30 cellular contexts compared by ENCODE assay signal in the genomic region with DNA sequence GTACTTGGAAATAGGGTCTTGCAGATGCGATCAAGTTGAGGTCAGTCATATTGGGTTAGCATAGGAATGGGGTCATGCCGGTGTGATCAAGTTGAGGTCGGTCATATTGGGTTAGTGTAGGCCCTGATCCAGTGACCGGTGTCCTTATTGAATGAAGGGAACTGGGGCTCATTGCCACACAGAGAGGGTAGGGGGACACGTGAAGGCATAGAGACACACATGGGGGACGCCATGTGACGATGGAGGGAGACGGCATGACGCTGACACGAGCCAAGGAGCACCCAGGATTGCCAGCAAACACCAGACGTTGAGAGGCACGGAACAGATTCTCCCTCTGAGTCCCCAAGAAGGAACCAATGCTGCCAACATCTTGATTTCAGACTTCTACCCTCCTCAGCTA.
"Had no signal": no experiment of that assay in that cellular context is flagged by ENCODE, and none has a peak within 500 bp of the region (broad histone marks: within the 10 kb centered on the region; RNA-seq: fewer than 3 reads in every experiment).

No MANE protein-coding gene starts in this region.

- H3K9me3 Mint-ChIP-seq: neural crest cell had no signal

- FAIRE-seq: islet of Langerhans had no signal

- DNase-seq: hypothalamus; immature natural killer cell; kidney glomerular epithelial cell; left cardiac atrium; left lung; lower lobe of right lung; mammary epithelial cell; mesenchymal stem cell; naive thymus-derived CD8-positive, alpha-beta T cell; occipital lobe; ovary; stimulated activated CD4-positive, alpha-beta T cell treated with anti-CD3 and anti-CD28 coated beads, Interleukin-1b, Interleukin-23, amount 100 ng/mL, for 48 hours; stimulated activated CD4-positive, alpha-beta T cell treated with anti-CD3 and anti-CD28 coated beads, Interleukin-2, amount 100 ng/mL, for 48 hours; stimulated activated CD4-positive, alpha-beta T cell treated with anti-CD3 and anti-CD28 coated beads, Interleukin-4, amount 100 ng/mL, for 4 hours; stimulated activated CD8-positive, alpha-beta memory T cell treated with anti-CD3 and anti-CD28 coated beads, Interleukin-4, amount 100 ng/mL, for 48 hours; stimulated activated naive CD4-positive, alpha-beta T cell treated with Interleukin-2 at 50 U/mL for 16 hours; stimulated activated naive CD8-positive, alpha-beta T cell treated with anti-CD3 and anti-CD28 coated beads, Interleukin-15, amount 100 ng/mL, for 72 hours; substantia nigra had no signal

- H3K4me1 ChIP-seq: left lung, lower lobe of right lung, right atrium auricular region, right lobe of liver, tibial nerve, vagina had no signal

- H3K36me3 Mint-ChIP-seq: immature natural killer cell; stimulated activated memory B cell treated with anti-CD40 and anti-IgM and Interleukin-4, amounts not matched to agents 10 μg/mL and 1 μg/mL and 100 μg/mL, for 72 hours; type B pancreatic cell had no signal

- H3K27ac ChIP-seq: left lung, lower lobe of right lung, neutrophil, ovary, right atrium auricular region, right lobe of liver, tibial nerve, vagina had no signal

- H3K4me3 ChIP-seq: left lung, lower lobe of right lung, ovary, right atrium auricular region, right lobe of liver, smooth muscle cell, tibial nerve, vagina had no signal

- H3K4me3 Mint-ChIP-seq: immature natural killer cell; naive thymus-derived CD8-positive, alpha-beta T cell; nephron; neural crest cell; stimulated activated memory B cell treated with anti-CD40 and anti-IgM and Interleukin-4, amounts not matched to agents 10 μg/mL and 1 μg/mL and 100 μg/mL, for 72 hours; stimulated activated naive CD8-positive, alpha-beta T cell treated with anti-CD3 and anti-CD28 coated beads, Interleukin-15, amount 100 ng/mL, for 72 hours; type B pancreatic cell had no signal

- H3K9me3 ChIP-seq: left lung, lower lobe of right lung, neutrophil, ovary, right atrium auricular region, right lobe of liver, vagina had no signal

- ATAC-seq: left cardiac atrium; left lung; naive thymus-derived CD8-positive, alpha-beta T cell; right lobe of liver; stimulated activated memory B cell treated with anti-CD40 and anti-IgM and Interleukin-4, amounts not matched to agents 10 μg/mL and 1 μg/mL and 100 μg/mL, for 72 hours; stimulated activated naive CD8-positive, alpha-beta T cell treated with anti-CD3 and anti-CD28 coated beads, Interleukin-15, amount 100 ng/mL, for 72 hours had no signal

- H3K27ac Mint-ChIP-seq: immature natural killer cell; nephron; progenitor cell of endocrine pancreas; stimulated activated memory B cell treated with anti-CD40 and anti-IgM and Interleukin-4, amounts not matched to agents 10 μg/mL and 1 μg/mL and 100 μg/mL, for 72 hours; stimulated activated naive CD8-positive, alpha-beta T cell treated with anti-CD3 and anti-CD28 coated beads, Interleukin-15, amount 100 ng/mL, for 72 hours; type B pancreatic cell had no signal

- H3K27me3 ChIP-seq: ovary, right atrium auricular region, vagina had no signal

- H3K4me2 ChIP-seq: smooth muscle cell had no signal

- H3K4me1 Mint-ChIP-seq: immature natural killer cell; stimulated activated memory B cell treated with anti-CD40 and anti-IgM and Interleukin-4, amounts not matched to agents 10 μg/mL and 1 μg/mL and 100 μg/mL, for 72 hours; stimulated activated naive CD8-positive, alpha-beta T cell treated with anti-CD3 and anti-CD28 coated beads, Interleukin-15, amount 100 ng/mL, for 72 hours had no signal

- H3K36me3 ChIP-seq: left lung, lower lobe of right lung, neutrophil, ovary, right atrium auricular region, right lobe of liver, tibial nerve, vagina had no signal
